36 cellular contexts compared by ENCODE assay signal in genomic region chr16:77452243-77452642, GRCh38. TPM values are rescaled to one million over a fixed set of nuclear protein-coding genes. Genes with fewer than 3 reads are reported as not detected.
"Had no signal": no experiment of that assay in that cellular context is flagged by ENCODE, and none has a peak within 500 bp of the region (broad histone marks: within the 10 kb centered on the region; RNA-seq: fewer than 3 reads in every experiment).

No MANE protein-coding gene starts in this region.

- H3K9me3 ChIP-seq: MG63 had no signal

- H3K4me3 ChIP-seq: MG63 had no signal

- DNase-seq: Kasumi-1, MG63, MM.1S, MV-4-11, NCI-H1048, NCI-H1092, NCI-H1092 treated with DMSO at 0.1 percent for 48 hours, NCI-H1105, NCI-H1105 treated with DMSO at 0.1 percent for 48 hours, NCI-H1417 treated with DMSO at 0.1 percent for 48 hours, NCI-H1436, NCI-H1436 treated with DMSO at 0.1 percent for 48 hours, NCI-H146, NCI-H1694, NCI-H1694 treated with DMSO at 0.1 percent for 48 hours, NCI-H187 treated with DMSO at 0.1 percent for 48 hours, NCI-H1930, NCI-H2029, NCI-H2029 treated with DMSO at 0.1 percent for 48 hours, NCI-H2081, NCI-H2081 treated with DMSO at 0.1 percent for 48 hours, NCI-H2107, NCI-H2171, NCI-H2171 treated with DMSO at 0.1 percent for 48 hours, NCI-H2227 treated with DMSO at 0.1 percent for 48 hours, NCI-H226, NCI-H345, NCI-H446, NCI-H446 treated with DMSO at 0.1 percent for 48 hours, NCI-H510A treated with DMSO at 0.1 percent for 48 hours, NCI-H524, NCI-H524 treated with DMSO at 0.1 percent for 48 hours, NCI-H526, NCI-H526 treated with DMSO at 0.1 percent for 48 hours had no signal

- H3K36me3 ChIP-seq: MG63 had no signal

- H3K27me3 ChIP-seq: MG63 had no signal

RNA-seq across cellular contexts. Expression of gene ADAMTS18, which starts 17.4 kb away (rescaled TPM):
- total RNA-seq: MCF 10A, NCI-H460 had no signal
